ENCODE assay signal across 2 cellular contexts in the genomic region with DNA sequence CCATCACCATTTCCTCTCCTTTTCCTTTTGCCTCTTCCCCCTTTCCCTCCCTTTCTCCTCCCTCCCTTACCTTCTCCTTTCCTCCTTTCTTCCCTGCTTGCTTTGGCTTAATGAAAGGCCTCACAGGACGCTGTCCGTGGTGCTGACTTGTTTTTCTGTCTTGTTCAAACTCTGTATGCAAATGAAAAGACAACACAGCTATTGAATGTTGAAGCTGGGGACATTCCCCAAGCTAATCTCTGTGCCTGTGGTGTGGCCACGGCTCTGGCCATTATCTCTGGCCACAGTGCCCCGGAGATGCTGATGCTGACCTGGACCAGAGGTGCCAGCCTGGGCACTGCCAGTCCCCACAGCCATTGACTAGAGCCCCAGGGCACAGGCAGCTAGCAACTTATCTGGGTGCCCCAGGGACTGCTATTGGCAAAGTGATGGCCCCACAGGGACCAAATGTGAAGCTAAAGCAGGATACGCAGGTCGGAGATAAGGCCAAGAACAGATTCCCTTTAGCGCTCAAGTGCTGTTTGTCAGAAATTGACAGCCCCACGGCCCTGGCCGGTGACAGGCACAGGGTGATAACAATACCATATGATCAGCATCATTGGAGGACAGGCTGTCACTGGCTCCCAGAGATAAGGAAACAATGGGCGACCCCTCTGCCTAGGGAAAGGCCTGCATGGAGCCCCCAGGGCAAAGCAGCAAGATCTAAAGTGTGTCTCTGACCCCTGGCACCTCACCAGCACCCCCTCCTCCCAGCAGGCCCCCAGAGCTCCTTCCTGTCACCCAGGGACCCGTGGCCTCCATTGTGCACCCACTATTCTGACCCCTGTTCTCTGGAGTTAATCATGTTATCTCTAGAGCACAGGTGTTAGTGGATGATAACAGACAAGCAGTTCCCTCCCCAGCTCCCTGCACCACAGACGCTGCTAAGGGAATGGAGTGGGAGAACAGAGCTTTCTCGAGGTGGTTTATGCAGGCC.
TF ChIP-seq lines count a peak whose summit lies in the region.

No MANE protein-coding gene starts in this region.

TF ChIP-seq in K562, 482 proteins besides CTCF, POLR2A, EP300 and RAD21 (continued from another document and continues in another):
- TF ChIP-seq THRB (CRISPR knock-in tag; conservative IDR thresholded peaks at IDR 0.05) (peak; percentile 93), DDX20 (tag; IDR thresholded peaks at IDR 0.05; ENCODE audit: low read depth) (no peak), ZNF589 (CRISPR knock-in tag; IDR thresholded peaks at IDR 0.05; ENCODE audit: low read depth) (peak; percentile 95), MTA2 (IDR thresholded peaks at IDR 0.05; ENCODE audit: low read depth) (peak; percentile 81), ELF2 (CRISPR knock-in tag; IDR thresholded peaks at IDR 0.05) (no peak), CREB3L1 (IDR thresholded peaks at IDR 0.05; ENCODE audit: borderline replicate concordance, low read depth) (no peak), ZNF766 (CRISPR knock-in tag; conservative IDR thresholded peaks at IDR 0.05) (peak; percentile 77; the same call in 1 of the 2 replicates), ZNF134 (CRISPR knock-in tag; conservative IDR thresholded peaks at IDR 0.05) (no peak), HMG20A (CRISPR knock-in tag; conservative IDR thresholded peaks at IDR 0.05) (no peak), NFRKB (IDR thresholded peaks at IDR 0.05; ENCODE audit: low read depth) (no peak), NR2C2 (CRISPR knock-in tag; IDR thresholded peaks at IDR 0.05) (peak; percentile 72; the same call in 1 of the 2 replicates), NR2C2 (tag; IDR thresholded peaks at IDR 0.05) (no peak; the same call in 1 of the 2 replicates), TCF7 (IDR thresholded peaks at IDR 0.05; ENCODE audit: borderline replicate concordance) (no peak), ZEB2 (IDR thresholded peaks at IDR 0.05) (no peak), VEZF1 (CRISPR knock-in tag; IDR thresholded peaks at IDR 0.05) (no peak; the same call in 1 of the 2 replicates), RBM15 (IDR thresholded peaks at IDR 0.05; ENCODE audit: insufficient read depth, low read length) (no peak), ZNF239 (CRISPR knock-in tag; IDR thresholded peaks at IDR 0.05) (no peak), CBFA2T2 (conservative IDR thresholded peaks at IDR 0.05) (peak; percentile 95), BRCA1 (IDR thresholded peaks at IDR 0.05) (no peak), BRCA1 (CRISPR knock-in tag; IDR thresholded peaks at IDR 0.05) (no peak), GABPB1 (CRISPR knock-in tag; IDR thresholded peaks at IDR 0.05) (no peak; the same call in 1 of the 2 replicates), ZNF830 (CRISPR knock-in tag; IDR thresholded peaks at IDR 0.05) (no peak), CGGBP1 (CRISPR knock-in tag; IDR thresholded peaks at IDR 0.05) (no peak), BMI1 (IDR thresholded peaks at IDR 0.05; ENCODE audit: low read length) (no peak), MAZ (CRISPR knock-in tag; conservative IDR thresholded peaks at IDR 0.05 in 1 of 2, IDR thresholded peaks at IDR 0.05 in 1 of 2) (peak; percentile 18 to 71; a peak in 3 of 4 replicates), ZNF644 (tag; IDR thresholded peaks at IDR 0.05; ENCODE audit: low read depth) (peak; percentile 91)
- TF ChIP-seq, protein P1, sequence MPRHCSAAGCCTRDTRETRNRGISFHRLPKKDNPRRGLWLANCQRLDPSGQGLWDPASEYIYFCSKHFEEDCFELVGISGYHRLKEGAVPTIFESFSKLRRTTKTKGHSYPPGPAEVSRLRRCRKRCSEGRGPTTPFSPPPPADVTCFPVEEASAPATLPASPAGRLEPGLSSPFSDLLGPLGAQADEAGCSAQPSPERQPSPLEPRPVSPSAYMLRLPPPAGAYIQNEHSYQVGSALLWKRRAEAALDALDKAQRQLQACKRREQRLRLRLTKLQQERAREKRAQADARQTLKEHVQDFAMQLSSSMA (CRISPR knock-in tag; IDR thresholded peaks at IDR 0.05) = no peak
- TF ChIP-seq, protein P2, sequence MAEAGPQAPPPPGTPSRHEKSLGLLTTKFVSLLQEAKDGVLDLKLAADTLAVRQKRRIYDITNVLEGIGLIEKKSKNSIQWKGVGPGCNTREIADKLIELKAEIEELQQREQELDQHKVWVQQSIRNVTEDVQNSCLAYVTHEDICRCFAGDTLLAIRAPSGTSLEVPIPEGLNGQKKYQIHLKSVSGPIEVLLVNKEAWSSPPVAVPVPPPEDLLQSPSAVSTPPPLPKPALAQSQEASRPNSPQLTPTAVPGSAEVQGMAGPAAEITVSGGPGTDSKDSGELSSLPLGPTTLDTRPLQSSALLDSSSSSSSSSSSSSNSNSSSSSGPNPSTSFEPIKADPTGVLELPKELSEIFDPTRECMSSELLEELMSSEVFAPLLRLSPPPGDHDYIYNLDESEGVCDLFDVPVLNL (CRISPR knock-in tag; IDR thresholded peaks at IDR 0.05; ENCODE audit: low read depth) = peak; percentile 72; the same call in 1 of the 2 replicates

TF ChIP-seq in HepG2, 621 proteins besides CTCF, POLR2A, EP300 and RAD21 (continued from another document and continues in another):
- TF ChIP-seq ZNF232 (CRISPR knock-in tag; IDR thresholded peaks at IDR 0.05; ENCODE audit: borderline replicate concordance) = peak; percentile 67; the same call in 1 of the 2 replicates
- TF ChIP-seq TFAP4 (IDR thresholded peaks at IDR 0.05; ENCODE audit: borderline replicate concordance, low read depth) = no peak
- no peak for TF ChIP-seq NONO (IDR thresholded peaks at IDR 0.05)
- TF ChIP-seq NONO (CRISPR knock-in tag; conservative IDR thresholded peaks at IDR 0.05) = no peak
- peak; percentile 88 for TF ChIP-seq ATF2 (CRISPR knock-in tag; IDR thresholded peaks at IDR 0.05)
- TF ChIP-seq MAFF (IDR thresholded peaks at IDR 0.05; ENCODE audit: low read depth, low read length) = no peak
- 0 out of 2 replicates have a peak, but pooled peaks have one; percentile 42 for TF ChIP-seq ZNF678 (CRISPR knock-in tag; IDR thresholded peaks at IDR 0.05)
- peak; percentile 80; the same call in 1 of the 2 replicates for TF ChIP-seq ZBTB21 (CRISPR knock-in tag; IDR thresholded peaks at IDR 0.05)
- TF ChIP-seq POGZ (CRISPR knock-in tag; IDR thresholded peaks at IDR 0.05) = no peak
- peak; percentile 91 for TF ChIP-seq ZNF580 (CRISPR knock-in tag; IDR thresholded peaks at IDR 0.05; ENCODE audit: borderline replicate concordance, low read depth)
- TF ChIP-seq ZNF230 (CRISPR knock-in tag; IDR thresholded peaks at IDR 0.05) = no peak
- peak; percentile 67; the same call in 1 of the 2 replicates for TF ChIP-seq SOX5 (CRISPR knock-in tag; IDR thresholded peaks at IDR 0.05; ENCODE audit: borderline replicate concordance)
- no peak for TF ChIP-seq ZNF703 (CRISPR knock-in tag; IDR thresholded peaks at IDR 0.05; ENCODE audit: borderline replicate concordance)
- TF ChIP-seq, protein P3, sequence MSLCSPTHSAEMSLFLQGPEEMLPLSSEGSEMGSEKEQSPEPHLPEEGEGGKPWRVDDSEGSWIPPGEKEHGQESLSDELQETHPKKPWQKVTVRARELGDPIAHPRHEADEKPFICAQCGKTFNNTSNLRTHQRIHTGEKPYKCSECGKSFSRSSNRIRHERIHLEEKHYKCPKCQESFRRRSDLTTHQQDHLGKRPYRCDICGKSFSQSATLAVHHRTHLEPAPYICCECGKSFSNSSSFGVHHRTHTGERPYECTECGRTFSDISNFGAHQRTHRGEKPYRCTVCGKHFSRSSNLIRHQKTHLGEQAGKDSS (CRISPR knock-in tag; IDR thresholded peaks at IDR 0.05; ENCODE audit: borderline replicate concordance, low read depth) = peak; percentile 85; the same call in 1 of the 2 replicates
- TF ChIP-seq PHF5A (CRISPR knock-in tag; IDR thresholded peaks at IDR 0.05; ENCODE audit: low read depth, unreplicated experiment) = no peak
- TF ChIP-seq, protein P4, sequence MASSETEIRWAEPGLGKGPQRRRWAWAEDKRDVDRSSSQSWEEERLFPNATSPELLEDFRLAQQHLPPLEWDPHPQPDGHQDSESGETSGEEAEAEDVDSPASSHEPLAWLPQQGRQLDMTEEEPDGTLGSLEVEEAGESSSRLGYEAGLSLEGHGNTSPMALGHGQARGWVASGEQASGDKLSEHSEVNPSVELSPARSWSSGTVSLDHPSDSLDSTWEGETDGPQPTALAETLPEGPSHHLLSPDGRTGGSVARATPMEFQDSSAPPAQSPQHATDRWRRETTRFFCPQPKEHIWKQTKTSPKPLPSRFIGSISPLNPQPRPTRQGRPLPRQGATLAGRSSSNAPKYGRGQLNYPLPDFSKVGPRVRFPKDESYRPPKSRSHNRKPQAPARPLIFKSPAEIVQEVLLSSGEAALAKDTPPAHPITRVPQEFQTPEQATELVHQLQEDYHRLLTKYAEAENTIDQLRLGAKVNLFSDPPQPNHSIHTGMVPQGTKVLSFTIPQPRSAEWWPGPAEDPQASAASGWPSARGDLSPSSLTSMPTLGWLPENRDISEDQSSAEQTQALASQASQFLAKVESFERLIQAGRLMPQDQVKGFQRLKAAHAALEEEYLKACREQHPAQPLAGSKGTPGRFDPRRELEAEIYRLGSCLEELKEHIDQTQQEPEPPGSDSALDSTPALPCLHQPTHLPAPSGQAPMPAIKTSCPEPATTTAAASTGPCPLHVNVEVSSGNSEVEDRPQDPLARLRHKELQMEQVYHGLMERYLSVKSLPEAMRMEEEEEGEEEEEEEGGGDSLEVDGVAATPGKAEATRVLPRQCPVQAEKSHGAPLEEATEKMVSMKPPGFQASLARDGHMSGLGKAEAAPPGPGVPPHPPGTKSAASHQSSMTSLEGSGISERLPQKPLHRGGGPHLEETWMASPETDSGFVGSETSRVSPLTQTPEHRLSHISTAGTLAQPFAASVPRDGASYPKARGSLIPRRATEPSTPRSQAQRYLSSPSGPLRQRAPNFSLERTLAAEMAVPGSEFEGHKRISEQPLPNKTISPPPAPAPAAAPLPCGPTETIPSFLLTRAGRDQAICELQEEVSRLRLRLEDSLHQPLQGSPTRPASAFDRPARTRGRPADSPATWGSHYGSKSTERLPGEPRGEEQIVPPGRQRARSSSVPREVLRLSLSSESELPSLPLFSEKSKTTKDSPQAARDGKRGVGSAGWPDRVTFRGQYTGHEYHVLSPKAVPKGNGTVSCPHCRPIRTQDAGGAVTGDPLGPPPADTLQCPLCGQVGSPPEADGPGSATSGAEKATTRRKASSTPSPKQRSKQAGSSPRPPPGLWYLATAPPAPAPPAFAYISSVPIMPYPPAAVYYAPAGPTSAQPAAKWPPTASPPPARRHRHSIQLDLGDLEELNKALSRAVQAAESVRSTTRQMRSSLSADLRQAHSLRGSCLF (CRISPR knock-in tag; IDR thresholded peaks at IDR 0.05; ENCODE audit: borderline replicate concordance) = no peak
- TF ChIP-seq PAWR (CRISPR knock-in tag; IDR thresholded peaks at IDR 0.05; ENCODE audit: borderline replicate concordance) = no peak
- TF ChIP-seq JDP2 (CRISPR knock-in tag; IDR thresholded peaks at IDR 0.05; ENCODE audit: borderline replicate concordance) = no peak; the same call in 1 of the 2 replicates
- TF ChIP-seq XBP1 (CRISPR knock-in tag; IDR thresholded peaks at IDR 0.05) = no peak
